Comparison of ENCODE assay signal across 1 cellular context in the genomic region with DNA sequence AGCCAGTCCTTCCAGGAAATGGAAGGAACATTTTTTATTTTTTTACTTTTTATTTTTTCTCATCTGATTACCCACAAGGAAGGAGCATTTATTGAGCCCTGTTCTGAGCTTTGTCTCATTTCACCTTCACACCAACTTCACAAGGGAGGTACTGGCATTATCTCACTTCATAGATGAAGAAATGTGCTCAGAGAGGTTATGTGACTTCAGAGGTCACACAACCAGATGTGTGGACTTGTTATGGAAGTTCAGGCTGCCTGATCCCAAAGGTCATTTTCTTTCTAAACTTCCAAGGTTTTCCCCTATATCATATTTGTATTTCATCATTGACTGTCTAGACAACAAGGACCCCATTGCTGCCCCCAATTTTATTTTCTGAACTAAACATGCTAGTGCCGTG.
TF ChIP-seq lines count a peak whose summit lies in the region.

No MANE protein-coding gene starts in this region.

TF ChIP-seq in GM23338, 12 proteins besides CTCF, POLR2A, EP300 and RAD21:
- TF ChIP-seq, protein P1, sequence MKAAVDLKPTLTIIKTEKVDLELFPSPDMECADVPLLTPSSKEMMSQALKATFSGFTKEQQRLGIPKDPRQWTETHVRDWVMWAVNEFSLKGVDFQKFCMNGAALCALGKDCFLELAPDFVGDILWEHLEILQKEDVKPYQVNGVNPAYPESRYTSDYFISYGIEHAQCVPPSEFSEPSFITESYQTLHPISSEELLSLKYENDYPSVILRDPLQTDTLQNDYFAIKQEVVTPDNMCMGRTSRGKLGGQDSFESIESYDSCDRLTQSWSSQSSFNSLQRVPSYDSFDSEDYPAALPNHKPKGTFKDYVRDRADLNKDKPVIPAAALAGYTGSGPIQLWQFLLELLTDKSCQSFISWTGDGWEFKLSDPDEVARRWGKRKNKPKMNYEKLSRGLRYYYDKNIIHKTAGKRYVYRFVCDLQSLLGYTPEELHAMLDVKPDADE (IDR thresholded peaks at IDR 0.05) = no peak
- TF ChIP-seq ZNF114 (CRISPR knock-in tag; IDR thresholded peaks at IDR 0.05) = no peak
- TF ChIP-seq, protein P2, sequence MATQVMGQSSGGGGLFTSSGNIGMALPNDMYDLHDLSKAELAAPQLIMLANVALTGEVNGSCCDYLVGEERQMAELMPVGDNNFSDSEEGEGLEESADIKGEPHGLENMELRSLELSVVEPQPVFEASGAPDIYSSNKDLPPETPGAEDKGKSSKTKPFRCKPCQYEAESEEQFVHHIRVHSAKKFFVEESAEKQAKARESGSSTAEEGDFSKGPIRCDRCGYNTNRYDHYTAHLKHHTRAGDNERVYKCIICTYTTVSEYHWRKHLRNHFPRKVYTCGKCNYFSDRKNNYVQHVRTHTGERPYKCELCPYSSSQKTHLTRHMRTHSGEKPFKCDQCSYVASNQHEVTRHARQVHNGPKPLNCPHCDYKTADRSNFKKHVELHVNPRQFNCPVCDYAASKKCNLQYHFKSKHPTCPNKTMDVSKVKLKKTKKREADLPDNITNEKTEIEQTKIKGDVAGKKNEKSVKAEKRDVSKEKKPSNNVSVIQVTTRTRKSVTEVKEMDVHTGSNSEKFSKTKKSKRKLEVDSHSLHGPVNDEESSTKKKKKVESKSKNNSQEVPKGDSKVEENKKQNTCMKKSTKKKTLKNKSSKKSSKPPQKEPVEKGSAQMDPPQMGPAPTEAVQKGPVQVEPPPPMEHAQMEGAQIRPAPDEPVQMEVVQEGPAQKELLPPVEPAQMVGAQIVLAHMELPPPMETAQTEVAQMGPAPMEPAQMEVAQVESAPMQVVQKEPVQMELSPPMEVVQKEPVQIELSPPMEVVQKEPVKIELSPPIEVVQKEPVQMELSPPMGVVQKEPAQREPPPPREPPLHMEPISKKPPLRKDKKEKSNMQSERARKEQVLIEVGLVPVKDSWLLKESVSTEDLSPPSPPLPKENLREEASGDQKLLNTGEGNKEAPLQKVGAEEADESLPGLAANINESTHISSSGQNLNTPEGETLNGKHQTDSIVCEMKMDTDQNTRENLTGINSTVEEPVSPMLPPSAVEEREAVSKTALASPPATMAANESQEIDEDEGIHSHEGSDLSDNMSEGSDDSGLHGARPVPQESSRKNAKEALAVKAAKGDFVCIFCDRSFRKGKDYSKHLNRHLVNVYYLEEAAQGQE (IDR thresholded peaks at IDR 0.05; ENCODE audit: unreplicated experiment) = no peak
- no peak for TF ChIP-seq EZH2 (IDR thresholded peaks at IDR 0.05; ENCODE audit: low read depth, unreplicated experiment)
